10 cellular contexts compared by ENCODE assay signal in genomic region chr10:48506147-48506917, GRCh38.
DNase-seq lines count a peak whose midpoint lies in the region; ATAC-seq and TF ChIP-seq lines count a peak whose summit lies in the region.
"Had no signal": no experiment of that assay in that cellular context is flagged by ENCODE, and none has a peak within 500 bp of the region (broad histone marks: within the 10 kb centered on the region; RNA-seq: fewer than 3 reads in every experiment).

No MANE protein-coding gene starts in this region.

- H3K4me3 ChIP-seq in right cardiac atrium (ENCODE audit: low read length) (no peak overlapping the region), NB4 (ENCODE audit: low read depth, low read length) (no peak overlapping the region)
- H3K4me3 ChIP-seq: pancreas had no signal

- TF ChIP-seq POLR2A in NB4 (IDR thresholded peaks at IDR 0.05; ENCODE audit: extremely low read depth, insufficient read length) = no peak

- peak; percentile 42 for TF ChIP-seq CTCF in NB4 (IDR thresholded peaks at IDR 0.05; ENCODE audit: low read depth, low read length)

- 90% methylated on average over 8 of the region's 8 CpGs for WGBS in right cardiac atrium

- peaks cover 13% of the 10 kb centered on the region for H3K36me3 Mint-ChIP-seq in dendritic cell treated with granulocyte-macrophage colony-stimulating factor and Interleukin-4, amounts not matched to agents 40 ng/mL and 50 ng/mL, for 4 days (ENCODE audit: low read depth)
- H3K36me3 Mint-ChIP-seq in stimulated activated memory B cell treated with anti-CD40 and anti-IgM and Interleukin-4, amounts not matched to agents 10 μg/mL and 1 μg/mL and 100 μg/mL, for 72 hours = no peaks in the 10 kb centered on the region

- H3K4me3 Mint-ChIP-seq in dendritic cell treated with granulocyte-macrophage colony-stimulating factor and Interleukin-4, amounts not matched to agents 40 ng/mL and 50 ng/mL, for 4 days = no peak overlapping the region
- no peak overlapping the region for H3K4me3 Mint-ChIP-seq in stimulated activated memory B cell treated with anti-CD40 and anti-IgM and Interleukin-4, amounts not matched to agents 10 μg/mL and 1 μg/mL and 100 μg/mL, for 72 hours
- H3K4me3 Mint-ChIP-seq: activated T-cell treated with anti-CD3 and anti-CD28 coated beads, Interleukin-2, amount 50 U/mL, for 4 hours had no signal

- H3K27ac Mint-ChIP-seq in dendritic cell treated with granulocyte-macrophage colony-stimulating factor and Interleukin-4, amounts not matched to agents 40 ng/mL and 50 ng/mL, for 4 days = peak overlapping the region; percentile 81
- H3K27ac Mint-ChIP-seq in stimulated activated memory B cell treated with anti-CD40 and anti-IgM and Interleukin-4, amounts not matched to agents 10 μg/mL and 1 μg/mL and 100 μg/mL, for 72 hours = no peak overlapping the region

- H3K27ac ChIP-seq in right cardiac atrium (ENCODE audit: low read length) = no peak overlapping the region
- H3K27ac ChIP-seq: pancreas had no signal

- H3K27me3 Mint-ChIP-seq in dendritic cell treated with granulocyte-macrophage colony-stimulating factor and Interleukin-4, amounts not matched to agents 40 ng/mL and 50 ng/mL, for 4 days = peaks cover 11% of the 10 kb centered on the region
- H3K27me3 Mint-ChIP-seq in stimulated activated memory B cell treated with anti-CD40 and anti-IgM and Interleukin-4, amounts not matched to agents 10 μg/mL and 1 μg/mL and 100 μg/mL, for 72 hours = peaks cover 10% of the 10 kb centered on the region

- no peaks in the 10 kb centered on the region for H3K9me3 ChIP-seq in right cardiac atrium (ENCODE audit: control insufficient read depth, low read length)
- H3K9me3 ChIP-seq: pancreas had no signal

- peaks cover 97% of the 10 kb centered on the region for H3K4me1 Mint-ChIP-seq in dendritic cell treated with granulocyte-macrophage colony-stimulating factor and Interleukin-4, amounts not matched to agents 40 ng/mL and 50 ng/mL, for 4 days (ENCODE audit: low read depth)
- peaks cover 17% of the 10 kb centered on the region for H3K4me1 Mint-ChIP-seq in stimulated activated memory B cell treated with anti-CD40 and anti-IgM and Interleukin-4, amounts not matched to agents 10 μg/mL and 1 μg/mL and 100 μg/mL, for 72 hours

- intact Hi-C loops in cardiac septum (cut with DNase I) = loop anchor here (5.0 kb wide), 1 partner anchor 144 kb away; no protein-coding TSS in a partner anchor
- intact Hi-C loops in right cardiac atrium (cut with DNase I) = loop anchor here in 2 of 4 donors (5.0 to 10.0 kb wide), 2 partner anchors 132 to 144 kb away; no protein-coding TSS in a partner anchor
- intact Hi-C loops in dendritic cell treated with granulocyte-macrophage colony-stimulating factor and Interleukin-4, amounts not matched to agents 40 ng/mL and 50 ng/mL, for 4 days (cut with micrococcal nuclease) = loop anchor here (2.0 to 5.0 kb wide), 3 partner anchors 64 to 199 kb away; partner anchors contain the start of gene MAPK8

- DNase-seq in cardiac septum (ENCODE audit: low spot score) = peak; percentile 49
- DNase-seq in right cardiac atrium = no peak
- DNase-seq in NB4 (ENCODE audit: low read depth) = peak; percentile 73
- DNase-seq in NCI-H2227 (lab: John Stamatoyannopoulos, UW; ENCODE audit: unreplicated experiment) = no peak
- no peak for DNase-seq in NCI-H2227 treated with DMSO at 0.1 percent for 48 hours (lab: John Stamatoyannopoulos, UW)
- DNase-seq: activated T-cell treated with anti-CD3 and anti-CD28 coated beads, Interleukin-2, amount 50 U/mL, for 4 hours; pancreas had no signal

- H3K9me3 Mint-ChIP-seq in dendritic cell treated with granulocyte-macrophage colony-stimulating factor and Interleukin-4, amounts not matched to agents 40 ng/mL and 50 ng/mL, for 4 days = no peaks in the 10 kb centered on the region
- no peaks in the 10 kb centered on the region for H3K9me3 Mint-ChIP-seq in stimulated activated memory B cell treated with anti-CD40 and anti-IgM and Interleukin-4, amounts not matched to agents 10 μg/mL and 1 μg/mL and 100 μg/mL, for 72 hours
- H3K9me3 Mint-ChIP-seq: activated T-cell treated with anti-CD3 and anti-CD28 coated beads, Interleukin-2, amount 50 U/mL, for 4 hours had no signal

- ATAC-seq in right cardiac atrium (no peak), GM18511 (IDR thresholded peaks at IDR 0.05; ENCODE audit: unreplicated experiment) (no peak)
- ATAC-seq in stimulated activated memory B cell treated with anti-CD40 and anti-IgM and Interleukin-4, amounts not matched to agents 10 μg/mL and 1 μg/mL and 100 μg/mL, for 72 hours = peak; percentile 18

- no peaks in the 10 kb centered on the region for H3K27me3 ChIP-seq in right cardiac atrium (ENCODE audit: control insufficient read depth, insufficient read depth)
- H3K27me3 ChIP-seq: pancreas had no signal

- H3K4me1 ChIP-seq in right cardiac atrium (ENCODE audit: control insufficient read depth, insufficient read depth, low read length) = peaks cover 7% of the 10 kb centered on the region
- H3K4me1 ChIP-seq: pancreas had no signal

Comparison
In these comparisons a context has a peak if more than half of its experiments do, and no peak if none do; other contexts are left out.
1. DNase-seq: peak in cardiac septum (single experiment) and NB4 (single experiment); none in right cardiac atrium (0 of 3), NCI-H2227 (single experiment) and NCI-H2227 treated with DMSO at 0.1 percent for 48 hours (single experiment).